22 cellular contexts compared by ENCODE assay signal in the genomic region with DNA sequence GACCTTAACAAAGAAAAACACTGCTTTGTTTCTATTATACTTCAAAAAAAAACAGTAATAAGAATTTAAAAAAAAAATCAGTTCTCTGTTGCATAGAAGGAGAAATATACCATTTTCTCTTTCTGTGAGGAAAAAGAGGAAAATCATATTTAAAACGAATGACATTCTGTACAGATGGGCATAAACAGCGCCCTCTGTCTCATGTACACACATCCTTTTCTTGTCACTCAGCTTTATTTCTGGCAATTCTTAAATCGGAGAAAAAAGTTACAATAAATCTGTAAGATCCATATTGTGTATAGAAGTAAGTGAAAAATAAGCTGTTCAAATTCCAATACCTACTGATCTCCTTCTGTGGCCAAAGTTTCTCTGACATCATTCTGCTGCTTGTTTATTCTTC.
DNase-seq lines count a peak whose midpoint lies in the region; ATAC-seq and TF ChIP-seq lines count a peak whose summit lies in the region.
"Had no signal": no experiment of that assay in that cellular context is flagged by ENCODE, and none has a peak within 500 bp of the region (broad histone marks: within the 10 kb centered on the region; RNA-seq: fewer than 3 reads in every experiment).

No MANE protein-coding gene starts in this region.

- in situ Hi-C loops in astrocyte of the cerebellum (cut with HindIII; ENCODE audit: low sequenced_read_pairs) = loop anchor here (25.0 kb wide), 1 partner anchor 224 kb away; no protein-coding TSS in a partner anchor

- peaks cover 0 to 4% of the 10 kb centered on the region in 2 donors for H3K36me3 Mint-ChIP-seq in CD14-positive monocyte

- no peak overlapping the region for H3K27ac Mint-ChIP-seq in CD14-positive monocyte
- H3K27ac Mint-ChIP-seq: B cell; immature natural killer cell; stimulated activated memory B cell treated with anti-CD40 and anti-IgM and Interleukin-4, amounts not matched to agents 10 μg/mL and 1 μg/mL and 100 μg/mL, for 72 hours; T-cell had no signal

- H3K4me3 ChIP-seq in astrocyte of the cerebellum (ENCODE audit: low read depth, low read length) = no peak overlapping the region
- H3K4me3 ChIP-seq: breast epithelium, Peyer's patch, transverse colon had no signal

- H3K4me1 Mint-ChIP-seq in CD14-positive monocyte = no peaks in the 10 kb centered on the region
- H3K4me1 Mint-ChIP-seq: B cell; immature natural killer cell; stimulated activated memory B cell treated with anti-CD40 and anti-IgM and Interleukin-4, amounts not matched to agents 10 μg/mL and 1 μg/mL and 100 μg/mL, for 72 hours; T-cell had no signal

- peaks cover 14 to 30% (median 23%) of the 10 kb centered on the region in 7 donors for H3K9me3 Mint-ChIP-seq in CD14-positive monocyte

- intact Hi-C loops in CD14-positive monocyte (cut with micrococcal nuclease) = no loop called here
- intact Hi-C loops in Right ventricle myocardium superior (cut with DNase I) = no loop called here

- no peak overlapping the region for H3K4me3 Mint-ChIP-seq in CD14-positive monocyte
- H3K4me3 Mint-ChIP-seq: B cell; immature natural killer cell; stimulated activated memory B cell treated with anti-CD40 and anti-IgM and Interleukin-4, amounts not matched to agents 10 μg/mL and 1 μg/mL and 100 μg/mL, for 72 hours; T-cell had no signal

- DNase-seq in CD14-positive monocyte (ENCODE audit: low spot score) (no peak), astrocyte of the cerebellum (ENCODE audit: low read depth) (no peak), iris pigment epithelial cell (ENCODE audit: low read depth) (peak; percentile 17), putamen (ENCODE audit: low spot score) (no peak), NCI-H1092 (lab: John Stamatoyannopoulos, UW) (no peak), GM19238 (ENCODE audit: insufficient read length, low spot score) (no peak), Right ventricle myocardium superior (no peak)
- DNase-seq: activated naive CD4-positive, alpha-beta T cell treated with anti-CD3 and anti-CD28 coated beads, Interleukin-2, amount 50 U/mL, for 16 hours; DMS79; effector memory CD4-positive, alpha-beta T cell; immature natural killer cell; mesendoderm; NCI-H1694; NCI-H446 treated with DMSO at 0.1 percent for 48 hours; Peyer's patch; T-cell; transverse colon had no signal

- peaks cover 0 to 2% (median 0%) of the 10 kb centered on the region in 3 donors for H3K27me3 Mint-ChIP-seq in CD14-positive monocyte (ENCODE audit: low read depth in 3 of 3)
- H3K27me3 Mint-ChIP-seq: B cell; stimulated activated memory B cell treated with anti-CD40 and anti-IgM and Interleukin-4, amounts not matched to agents 10 μg/mL and 1 μg/mL and 100 μg/mL, for 72 hours; T-cell had no signal

- peak; percentile 22 for TF ChIP-seq CTCF in CD14-positive monocyte (IDR thresholded peaks at IDR 0.05)
- TF ChIP-seq CTCF in LNCAP (IDR thresholded peaks at IDR 0.05) = peak; percentile 76
- peak; percentile 12 for TF ChIP-seq CTCF in astrocyte of the cerebellum (IDR thresholded peaks at IDR 0.05; ENCODE audit: low read depth, low read length, missing control alignments)

- no peak for ATAC-seq in Right ventricle myocardium superior (ENCODE audit: poor library complexity)
- ATAC-seq: activated CD4-positive, CD25-positive, alpha-beta regulatory T cell treated with anti-CD3 and anti-CD28 coated beads, Interleukin-2, amount 50 U/mL, for 24 hours; stimulated activated memory B cell treated with anti-CD40 and anti-IgM and Interleukin-4, amounts not matched to agents 10 μg/mL and 1 μg/mL and 100 μg/mL, for 72 hours; T-cell had no signal

Comparison
In these comparisons a context has a peak if more than half of its experiments do, and no peak if none do; other contexts are left out.
1. CTCF ChIP-seq: peak in every context shown above with its lines; median percentile 76 in LNCAP; 22 in CD14-positive monocyte; 12 in astrocyte of the cerebellum.